8 cellular contexts compared by ENCODE assay signal in the genomic region with DNA sequence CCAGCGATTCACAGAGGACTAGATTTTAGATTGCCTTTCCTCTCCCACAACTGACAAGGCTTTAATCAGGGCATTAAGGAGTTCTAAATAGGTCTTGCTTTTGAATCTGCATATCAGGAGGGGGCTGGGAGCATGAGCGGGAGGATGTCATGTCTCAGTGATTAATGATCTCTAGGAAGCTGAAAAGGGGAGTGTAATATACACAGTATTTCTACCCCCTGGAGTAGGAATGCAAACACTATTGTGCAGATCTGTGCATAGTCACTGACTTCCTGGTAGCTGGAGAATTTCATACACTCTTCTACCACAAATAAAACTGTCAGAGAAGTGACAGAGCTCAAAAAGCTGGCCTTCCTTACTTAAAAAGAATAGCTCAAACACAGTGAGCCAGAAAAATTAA.
A peak's percentile ranks its signal among the peaks of the same experiment; 100 is the strongest.
DNase-seq lines count a peak whose midpoint lies in the region; ATAC-seq, FAIRE-seq and TF ChIP-seq lines count a peak whose summit lies in the region.

No MANE protein-coding gene starts in this region.

- DNase-seq in GM12892 (ENCODE audit: insufficient read length) = no peak
- peak; percentile 64 for DNase-seq in NCI-H82 (lab: John Stamatoyannopoulos, UW)
- peak; percentile 21 for DNase-seq in fibroblast of mammary gland (ENCODE audit: low read depth)
- DNase-seq in pulmonary artery endothelial cell (ENCODE audit: low read depth, low spot score) = peak; percentile 43
- no peak for DNase-seq in effector CD4-positive, alpha-beta T cell

- peak; percentile 14 for FAIRE-seq in GM12892 (lab: Jason Lieb, UNC)

- no peak overlapping the region for H3K4me3 ChIP-seq in fibroblast of mammary gland (ENCODE audit: control insufficient read depth, low read depth, low read length)

- ATAC-seq in HG02571 (IDR thresholded peaks at IDR 0.05; ENCODE audit: unreplicated experiment) (no peak), HG03432 (IDR thresholded peaks at IDR 0.05; ENCODE audit: unreplicated experiment) (no peak), GM18861 (IDR thresholded peaks at IDR 0.05; ENCODE audit: unreplicated experiment) (no peak)

- TF ChIP-seq POLR2A in GM12892 (IDR thresholded peaks at IDR 0.05; ENCODE audit: low read depth, low read length) = no peak

- TF ChIP-seq CTCF in fibroblast of mammary gland (conservative IDR thresholded peaks at IDR 0.05; ENCODE audit: control insufficient read depth, insufficient read depth, low read depth, low read length) = no peak

Comparison
In these comparisons a context has a peak if more than half of its experiments do, and no peak if none do; other contexts are left out.
1. DNase-seq: peak in NCI-H82 (single experiment), fibroblast of mammary gland (single experiment) and pulmonary artery endothelial cell (single experiment); none in GM12892 (single experiment) and effector CD4-positive, alpha-beta T cell (single experiment).